Comparison of ENCODE assay signal across 15 cellular contexts in genomic region chr10:46584196-46584595, GRCh38. TPM values are rescaled to one million over a fixed set of nuclear protein-coding genes. Genes with fewer than 3 reads are reported as not detected.
DNase-seq lines count a peak whose midpoint lies in the region; ATAC-seq, FAIRE-seq and TF ChIP-seq lines count a peak whose summit lies in the region.
"Not testable (repeated sequence)": the region's sequence is repeated elsewhere in the genome, so short reads cannot be mapped to it uniquely, and the experiment has no call there.
"Had no signal": no experiment of that assay in that cellular context is flagged by ENCODE, and none has a peak within 500 bp of the region (broad histone marks: within the 10 kb centered on the region; RNA-seq: fewer than 3 reads in every experiment).

No MANE protein-coding gene starts in this region.

- not testable (repeated sequence) for H3K27me3 ChIP-seq in right cardiac atrium (ENCODE audit: control insufficient read depth, insufficient read depth); thoracic aorta (replicated peaks; ENCODE audit: insufficient read depth)

- H3K4me3 ChIP-seq in right cardiac atrium (ENCODE audit: low read length); kidney (ENCODE audit: low read length in 2 of 2); thoracic aorta: not testable (repeated sequence)

- H3K9me3 Mint-ChIP-seq in activated CD8-positive, alpha-beta memory T cell treated with anti-CD3 and anti-CD28 coated beads, Interleukin-2, amount 10 ng/mL, durations not matched to agents 7 days and 5 days (ENCODE audit: low read depth); natural killer cell treated with Interleukin-12 subunit alpha and Interleukin-12 subunit beta and Interleukin-15 and Interleukin-18, amount 100 ng/mL, for 72 hours: not testable (repeated sequence)

- CTCF ChIA-PET in activated CD8-positive, alpha-beta memory T cell treated with anti-CD3 and anti-CD28 coated beads, Interleukin-2, amount 10 ng/mL, durations not matched to agents 7 days and 5 days (lab: Charles Lee) = not testable (repeated sequence)

- not testable (repeated sequence) for H3K9me3 ChIP-seq in right cardiac atrium (ENCODE audit: control insufficient read depth, low read length); kidney (ENCODE audit: control insufficient read depth in 1 of 2, low read length in 2 of 2); thoracic aorta

- not testable (repeated sequence) for H3K27ac Mint-ChIP-seq in activated CD8-positive, alpha-beta memory T cell treated with anti-CD3 and anti-CD28 coated beads, Interleukin-2, amount 10 ng/mL, durations not matched to agents 7 days and 5 days; natural killer cell treated with Interleukin-12 subunit alpha and Interleukin-12 subunit beta and Interleukin-15 and Interleukin-18, amount 100 ng/mL, for 72 hours

- H3K4me3 Mint-ChIP-seq in activated CD8-positive, alpha-beta memory T cell treated with anti-CD3 and anti-CD28 coated beads, Interleukin-2, amount 10 ng/mL, durations not matched to agents 7 days and 5 days; natural killer cell treated with Interleukin-12 subunit alpha and Interleukin-12 subunit beta and Interleukin-15 and Interleukin-18, amount 100 ng/mL, for 72 hours: not testable (repeated sequence)

- H3K36me3 ChIP-seq in kidney (ENCODE audit: control insufficient read depth in 1 of 2, insufficient read depth in 2 of 2, low read length in 2 of 2); thoracic aorta: not testable (repeated sequence)

- not testable (repeated sequence) for H3K27me3 Mint-ChIP-seq in activated CD8-positive, alpha-beta memory T cell treated with anti-CD3 and anti-CD28 coated beads, Interleukin-2, amount 10 ng/mL, durations not matched to agents 7 days and 5 days; natural killer cell treated with Interleukin-12 subunit alpha and Interleukin-12 subunit beta and Interleukin-15 and Interleukin-18, amount 100 ng/mL, for 72 hours

- peak; percentile 39 for DNase-seq in activated CD8-positive, alpha-beta memory T cell treated with anti-CD3 and anti-CD28 coated beads, Interleukin-2, amount 10 ng/mL, durations not matched to agents 7 days and 5 days
- DNase-seq in cardiac septum (ENCODE audit: low spot score) (peak; percentile 53), right cardiac atrium (peak in 2 of 3 donors; percentile 13 to 54), kidney (peak; percentile 41), posterior vena cava (ENCODE audit: low spot score) (peak; percentile 66)
- DNase-seq in natural killer cell treated with Interleukin-12 subunit alpha and Interleukin-12 subunit beta and Interleukin-15 and Interleukin-18, amount 100 ng/mL, for 72 hours (ENCODE audit: low spot score) = peak; percentile 56
- not testable (repeated sequence) for DNase-seq in thoracic aorta (ENCODE audit: low spot score)

- not testable (repeated sequence) for H3K36me3 Mint-ChIP-seq in activated CD8-positive, alpha-beta memory T cell treated with anti-CD3 and anti-CD28 coated beads, Interleukin-2, amount 10 ng/mL, durations not matched to agents 7 days and 5 days; natural killer cell treated with Interleukin-12 subunit alpha and Interleukin-12 subunit beta and Interleukin-15 and Interleukin-18, amount 100 ng/mL, for 72 hours

- not testable (repeated sequence) for TF ChIP-seq CTCF in kidney (IDR thresholded peaks at IDR 0.05; ENCODE audit: borderline replicate concordance, extremely low read depth, insufficient read depth); thoracic aorta (IDR thresholded peaks at IDR 0.05)

- not testable (repeated sequence) for H3K27ac ChIP-seq in right cardiac atrium (ENCODE audit: low read length); kidney (ENCODE audit: low read depth in 2 of 2, low read length in 2 of 2); thoracic aorta

- not testable (repeated sequence) for H3K9ac ChIP-seq in kidney (ENCODE audit: low read length in 2 of 2)

- H3K4me1 Mint-ChIP-seq in activated CD8-positive, alpha-beta memory T cell treated with anti-CD3 and anti-CD28 coated beads, Interleukin-2, amount 10 ng/mL, durations not matched to agents 7 days and 5 days; natural killer cell treated with Interleukin-12 subunit alpha and Interleukin-12 subunit beta and Interleukin-15 and Interleukin-18, amount 100 ng/mL, for 72 hours (ENCODE audit: low read depth in 2 of 2): not testable (repeated sequence)

- H3K4me1 ChIP-seq in right cardiac atrium (ENCODE audit: control insufficient read depth, insufficient read depth, low read length); kidney (ENCODE audit: control insufficient read depth in 1 of 2, insufficient read depth in 1 of 2, low read depth in 1 of 2, low read length in 2 of 2); thoracic aorta (ENCODE audit: control insufficient read depth in 1 of 2, low read depth in 2 of 2): not testable (repeated sequence)

- FAIRE-seq in kidney (lab: Jason Lieb, UNC) = not testable (repeated sequence)

- 82% methylated on average over 7 of the region's 11 CpGs for WGBS in right cardiac atrium

- not testable (repeated sequence) for ATAC-seq in activated CD8-positive, alpha-beta memory T cell treated with anti-CD3 and anti-CD28 coated beads, Interleukin-2, amount 10 ng/mL, durations not matched to agents 7 days and 5 days; right cardiac atrium; natural killer cell treated with Interleukin-12 subunit alpha and Interleukin-12 subunit beta and Interleukin-15 and Interleukin-18, amount 100 ng/mL, for 72 hours
- ATAC-seq in thoracic aorta (ENCODE audit: insufficient number of reproducible peaks, low FRiP score, low read depth) = peak; percentile 10

- intact Hi-C loops in cardiac septum (cut with DNase I); right cardiac atrium (cut with DNase I); kidney (cut with DNase I); posterior vena cava (cut with DNase I): not testable (repeated sequence)

RNA-seq across cellular contexts. Expression of gene SYT15, which starts 5.3 kb away (rescaled TPM):
- total RNA-seq in activated CD8-positive, alpha-beta memory T cell treated with anti-CD3 and anti-CD28 coated beads, Interleukin-2, amount 10 ng/mL, durations not matched to agents 7 days and 5 days = 1 to 10 TPM in 1 of 2 experiments, under 1 TPM in 1; 0.33 to 1.5 TPM
- total RNA-seq in cardiac septum = 6.7 TPM
- total RNA-seq in right cardiac atrium = 1 to 10 TPM; 2.7 to 4.1 (median 3.5) TPM
- polyA plus RNA-seq in right cardiac atrium = 2.6 TPM
- total RNA-seq in kidney = 12.7 TPM
- 2.1 TPM for polyA plus RNA-seq in kidney (ENCODE audit: insufficient read depth, low read depth, low replicate concordance)
- 1 to 10 TPM in 1 of 2 donors, under 1 TPM in 1; 0.81 to 1.9 TPM for total RNA-seq in natural killer cell treated with Interleukin-12 subunit alpha and Interleukin-12 subunit beta and Interleukin-15 and Interleukin-18, amount 100 ng/mL, for 72 hours
- total RNA-seq in posterior vena cava = 1 to 10 TPM; 5.9 to 6.8 TPM
- 1 to 10 TPM; 2.6 to 7.1 TPM for total RNA-seq in thoracic aorta
- total RNA-seq: G401 had no signal

RNA-seq across cellular contexts. Expression of gene GPRIN2, which starts 27.7 kb away (rescaled TPM):
- not detected for total RNA-seq in activated CD8-positive, alpha-beta memory T cell treated with anti-CD3 and anti-CD28 coated beads, Interleukin-2, amount 10 ng/mL, durations not matched to agents 7 days and 5 days
- total RNA-seq in cardiac septum = not detected
- total RNA-seq in right cardiac atrium = not detected
- polyA plus RNA-seq in right cardiac atrium = not detected
- total RNA-seq in kidney = 12.6 TPM
- 8.5 TPM for polyA plus RNA-seq in kidney (ENCODE audit: insufficient read depth, low read depth, low replicate concordance)
- total RNA-seq in natural killer cell treated with Interleukin-12 subunit alpha and Interleukin-12 subunit beta and Interleukin-15 and Interleukin-18, amount 100 ng/mL, for 72 hours = not detected
- total RNA-seq in posterior vena cava = not detected
- 1 to 10 TPM in 1 of 2 donors, under 1 TPM in 1; 0.27 to 4.8 TPM for total RNA-seq in thoracic aorta
- total RNA-seq: A673; CD4-positive, alpha-beta memory T cell; CD4-positive, CD25-positive, alpha-beta regulatory T cell; CD8-positive, alpha-beta memory T cell; G401 had no signal
- polyA plus RNA-seq: AG04450; CD14-positive monocyte; CD4-positive, alpha-beta memory T cell; CD4-positive, CD25-positive, alpha-beta regulatory T cell; CD8-positive, alpha-beta memory T cell; GM12878 had no signal
